In genomic region chr10:132813001-132813401, GRCh38 we compare ENCODE assay signal across 24 cellular contexts. TPM values are rescaled to one million over a fixed set of nuclear protein-coding genes. Genes with fewer than 3 reads are reported as not detected.
DNase-seq lines count a peak whose midpoint lies in the region; ATAC-seq and TF ChIP-seq lines count a peak whose summit lies in the region.
"Had no signal": no experiment of that assay in that cellular context is flagged by ENCODE, and none has a peak within 500 bp of the region (broad histone marks: within the 10 kb centered on the region; RNA-seq: fewer than 3 reads in every experiment).

No MANE protein-coding gene starts in this region.

- peaks cover 42% of the 10 kb centered on the region for H3K27me3 Mint-ChIP-seq in chondrocyte (ENCODE audit: low read depth)

- no peak for ATAC-seq in heart right ventricle
- ATAC-seq in psoas muscle, result no peak
- no peak for ATAC-seq in GM18868 (IDR thresholded peaks at IDR 0.05; ENCODE audit: unreplicated experiment)
- ATAC-seq: A549, GM12878 had no signal

- H3K36me3 ChIP-seq in heart right ventricle (no peaks in the 10 kb centered on the region), psoas muscle (ENCODE audit: insufficient read depth in 1 of 2, low read depth in 1 of 2) (peaks cover 0 to 9% of the 10 kb centered on the region in 2 donors)
- H3K36me3 ChIP-seq: BE2C; BLaER1 treated with 17β-estradiol and CSF1 and Interleukin-3, amounts not matched to agents 10 nM and 100 nM had no signal

- peaks cover 0 to 69% (median 56%) of the 10 kb centered on the region in 7 donors for H3K27me3 ChIP-seq in heart right ventricle
- peaks cover 0 to 3% (median 0%) of the 10 kb centered on the region in 3 donors for H3K27me3 ChIP-seq in psoas muscle (ENCODE audit: insufficient read depth in 3 of 3, low read length in 2 of 3)
- H3K27me3 ChIP-seq: BLaER1 treated with 17β-estradiol and CSF1 and Interleukin-3, amounts not matched to agents 10 nM and 100 nM had no signal

- 83% methylated on average over 10 of the region's 10 CpGs for WGBS in heart right ventricle, 2 donors
- WGBS in psoas muscle, 3 donors, result 76 to 84% (median 82%) methylated on average over 10 of the region's 10 CpGs

- no peaks in the 10 kb centered on the region for H3K36me3 Mint-ChIP-seq in chondrocyte (ENCODE audit: low read depth)
- H3K36me3 Mint-ChIP-seq: CD14-positive monocyte; CD8-positive, alpha-beta memory T cell had no signal

- H3K4me3 ChIP-seq in heart right ventricle (no peak overlapping the region), psoas muscle (no peak overlapping the region)
- H3K4me3 ChIP-seq: A549; BLaER1 treated with 17β-estradiol and CSF1 and Interleukin-3, amounts not matched to agents 10 nM and 100 nM; GM12878 had no signal

- TF ChIP-seq CTCF in heart right ventricle (IDR thresholded peaks at IDR 0.05), result no peak
- TF ChIP-seq CTCF in chondrocyte (IDR thresholded peaks at IDR 0.05), result no peak
- no peak for TF ChIP-seq CTCF in psoas muscle (IDR thresholded peaks at IDR 0.05)

- H3K4me1 ChIP-seq in heart right ventricle, result no peaks in the 10 kb centered on the region
- H3K4me1 ChIP-seq in psoas muscle, result no peaks in the 10 kb centered on the region
- H3K4me1 ChIP-seq: A549, BE2C had no signal

- no peak overlapping the region for H3K27ac Mint-ChIP-seq in chondrocyte (ENCODE audit: unreplicated experiment)
- H3K27ac Mint-ChIP-seq: CD14-positive monocyte; CD4-positive, alpha-beta T cell; CD8-positive, alpha-beta memory T cell had no signal

- H3K9me3 ChIP-seq in heart right ventricle (no peaks in the 10 kb centered on the region), psoas muscle (no peaks in the 10 kb centered on the region)
- H3K9me3 ChIP-seq: A549, BE2C had no signal

- H3K4me3 Mint-ChIP-seq in chondrocyte (ENCODE audit: unreplicated experiment), result no peak overlapping the region
- H3K4me3 Mint-ChIP-seq: CD14-positive monocyte; CD4-positive, alpha-beta T cell; CD8-positive, alpha-beta memory T cell had no signal

- H3K9me3 Mint-ChIP-seq in chondrocyte (ENCODE audit: low read depth), result no peaks in the 10 kb centered on the region
- H3K9me3 Mint-ChIP-seq: CD4-positive, alpha-beta T cell; CD8-positive, alpha-beta memory T cell had no signal

- intact Hi-C loops in cardiac septum (cut with DNase I) (no loop called here), heart right ventricle (cut with DNase I) (no loop called here), psoas muscle (cut with DNase I) (no loop called here)

- peak; percentile 53 for DNase-seq in cardiac septum (ENCODE audit: low spot score)
- no peak for DNase-seq in heart right ventricle
- DNase-seq in chondrocyte (ENCODE audit: low spot score), result peak; percentile 86
- peak; percentile 8 to 22 for DNase-seq in psoas muscle
- no peak for DNase-seq in mucosa of gallbladder (ENCODE audit: low spot score)
- DNase-seq in NCI-H146 (lab: John Stamatoyannopoulos, UW), result no peak
- DNase-seq: 8988T; ACHN; AML-193; BE2C; CD4-positive, alpha-beta T cell; CD8-positive, alpha-beta memory T cell; DMS 273 treated with DMSO at 0.1 percent for 48 hours; DMS79; EL; GDM1; GOT3; H7; HCEC 1CT had no signal

- no peaks in the 10 kb centered on the region for H3K4me1 Mint-ChIP-seq in chondrocyte (ENCODE audit: low read depth)
- H3K4me1 Mint-ChIP-seq: CD14-positive monocyte; CD8-positive, alpha-beta memory T cell had no signal

- H3K27ac ChIP-seq in heart right ventricle, result no peak overlapping the region
- H3K27ac ChIP-seq in psoas muscle, result no peak overlapping the region
- H3K27ac ChIP-seq: A549; BLaER1 treated with 17β-estradiol and CSF1 and Interleukin-3, amounts not matched to agents 10 nM and 100 nM had no signal

RNA-seq across cellular contexts. Expression of gene NKX6-2, which starts 27.1 kb away (rescaled TPM):
- total RNA-seq in cardiac septum (not detected), heart right ventricle (not detected), chondrocyte (not detected in 3 replicates), psoas muscle (not detected), mucosa of gallbladder (not detected)
- polyA plus RNA-seq in heart right ventricle (under 1 TPM; 0.17 to 0.51 TPM), psoas muscle (not detected)
- total RNA-seq: CD4-positive, alpha-beta T cell; CD8-positive, alpha-beta memory T cell; GM12878 had no signal
- polyA plus RNA-seq: A549; CD14-positive monocyte; CD8-positive, alpha-beta memory T cell had no signal

Comparison
In these comparisons a context has a peak if more than half of its experiments do, and no peak if none do; other contexts are left out.
1. DNase-seq: peak in cardiac septum (single experiment), chondrocyte (single experiment) and psoas muscle (2 of 2); none in heart right ventricle (0 of 2), mucosa of gallbladder (single experiment) and NCI-H146 (single experiment).